In genomic region chr7:155610633-155611193, GRCh38 we compare ENCODE assay signal across 17 cellular contexts.
"Had no signal": no experiment of that assay in that cellular context is flagged by ENCODE, and none has a peak within 500 bp of the region (broad histone marks: within the 10 kb centered on the region; RNA-seq: fewer than 3 reads in every experiment).

No MANE protein-coding gene starts in this region.

- H3K27ac Mint-ChIP-seq: activated T-helper 1 cell treated with anti-CD3 and anti-CD28 coated beads, Interleukin-12 subunit alpha, Interleukin-12 subunit beta, Interleukin-2, Interleukin-4 antibody, amounts not matched to agents 30 ng/mL and 10 ng/mL and 1 ng/mL, durations not matched to agents 14 hours and 24 hours and 36 hours; natural killer cell treated with Interleukin-12 subunit alpha and Interleukin-12 subunit beta and Interleukin-15 and Interleukin-18, amount 100 ng/mL, for 72 hours; progenitor cell of endocrine pancreas; stimulated activated effector memory CD8-positive, alpha-beta T cell treated with anti-CD3 and anti-CD28 coated beads, Interleukin-12 subunit alpha, Interleukin-12 subunit beta, amount 100 ng/mL, for 72 hours had no signal

- H3K27me3 ChIP-seq: breast epithelium, heart right ventricle, transverse colon had no signal

- H3K4me1 ChIP-seq: breast epithelium, heart right ventricle, transverse colon had no signal

- H3K27ac ChIP-seq: breast epithelium, heart right ventricle, transverse colon had no signal

- H3K4me3 ChIP-seq: breast epithelium, heart right ventricle, transverse colon had no signal

- DNase-seq: activated CD4-positive, alpha-beta T cell treated with anti-CD3 and anti-CD28 coated beads, Interleukin-2, amount 50 U/mL, for 48 hours; activated CD4-positive, CD25-positive, alpha-beta regulatory T cell treated with anti-CD3 and anti-CD28 coated beads, Interleukin-2, amount 50 U/mL, for 72 hours; activated CD8-positive, alpha-beta memory T cell treated with anti-CD3 and anti-CD28 coated beads, Interleukin-2, amount 50 U/mL, for 4 hours; activated naive CD4-positive, alpha-beta T cell; aorta; heart right ventricle; mesenchymal stem cell; nucleus accumbens; right cardiac atrium; small intestine; transverse colon had no signal

- H3K36me3 ChIP-seq: breast epithelium, heart right ventricle, transverse colon had no signal

- H3K9me3 ChIP-seq: breast epithelium, transverse colon had no signal

- ATAC-seq: heart right ventricle; left lobe of liver; right cardiac atrium; stimulated activated effector memory CD8-positive, alpha-beta T cell treated with anti-CD3 and anti-CD28 coated beads, Interleukin-12 subunit alpha, Interleukin-12 subunit beta, amount 100 ng/mL, for 72 hours had no signal

- H3K36me3 Mint-ChIP-seq: natural killer cell treated with Interleukin-12 subunit alpha and Interleukin-12 subunit beta and Interleukin-15 and Interleukin-18, amount 100 ng/mL, for 72 hours; stimulated activated effector memory CD8-positive, alpha-beta T cell treated with anti-CD3 and anti-CD28 coated beads, Interleukin-12 subunit alpha, Interleukin-12 subunit beta, amount 100 ng/mL, for 72 hours had no signal

- H3K9me3 Mint-ChIP-seq: stimulated activated effector memory CD8-positive, alpha-beta T cell treated with anti-CD3 and anti-CD28 coated beads, Interleukin-12 subunit alpha, Interleukin-12 subunit beta, amount 100 ng/mL, for 72 hours had no signal

- H3K4me3 Mint-ChIP-seq: activated T-helper 1 cell treated with anti-CD3 and anti-CD28 coated beads, Interleukin-12 subunit alpha, Interleukin-12 subunit beta, Interleukin-2, Interleukin-4 antibody, amounts not matched to agents 30 ng/mL and 10 ng/mL and 1 ng/mL, durations not matched to agents 14 hours and 24 hours and 36 hours; natural killer cell treated with Interleukin-12 subunit alpha and Interleukin-12 subunit beta and Interleukin-15 and Interleukin-18, amount 100 ng/mL, for 72 hours; stimulated activated effector memory CD8-positive, alpha-beta T cell treated with anti-CD3 and anti-CD28 coated beads, Interleukin-12 subunit alpha, Interleukin-12 subunit beta, amount 100 ng/mL, for 72 hours had no signal
